8 cellular contexts compared by ENCODE assay signal in genomic region chr2:171999125-171999524, GRCh38. TPM values are rescaled to one million over a fixed set of nuclear protein-coding genes. Genes with fewer than 3 reads are reported as not detected.
DNase-seq lines count a peak whose midpoint lies in the region; ATAC-seq and TF ChIP-seq lines count a peak whose summit lies in the region.

No MANE protein-coding gene starts in this region.

- peaks cover 22% of the 10 kb centered on the region for H3K4me1 Mint-ChIP-seq in activated CD8-positive, alpha-beta T cell treated with anti-CD3 and anti-CD28 coated beads for 36 hours (ENCODE audit: low read depth)

- peaks cover 5% of the 10 kb centered on the region for H3K36me3 Mint-ChIP-seq in activated CD8-positive, alpha-beta T cell treated with anti-CD3 and anti-CD28 coated beads for 36 hours (ENCODE audit: low read depth)

- no peak for TF ChIP-seq EP300 in stomach (IDR thresholded peaks at IDR 0.05)

- peak overlapping the region; percentile 66 for H3K27ac Mint-ChIP-seq in activated CD8-positive, alpha-beta T cell treated with anti-CD3 and anti-CD28 coated beads for 36 hours

- H3K27me3 ChIP-seq in GM23248 (replicated peaks; ENCODE audit: insufficient read depth) = no peaks in the 10 kb centered on the region
- peaks cover 16% of the 10 kb centered on the region for H3K27me3 ChIP-seq in iPS-18a (ENCODE audit: control insufficient read depth, insufficient read depth, low read length)
- no peaks in the 10 kb centered on the region for H3K27me3 ChIP-seq in stomach

- H3F3A ChIP-seq in GM23248 (ENCODE audit: insufficient read depth) = no peaks in the 10 kb centered on the region

- peaks cover 9% of the 10 kb centered on the region for H3K27me3 Mint-ChIP-seq in activated CD8-positive, alpha-beta T cell treated with anti-CD3 and anti-CD28 coated beads for 36 hours

- peak overlapping the region; percentile 88 for H3K4me2 ChIP-seq in GM23248 (ENCODE audit: unreplicated experiment)

- no peak for TF ChIP-seq POLR2A in stomach (IDR thresholded peaks at IDR 0.05)

- H3K9me3 Mint-ChIP-seq in activated CD8-positive, alpha-beta T cell treated with anti-CD3 and anti-CD28 coated beads for 36 hours = no peaks in the 10 kb centered on the region

- H3K4me1 ChIP-seq in GM23248 (ENCODE audit: insufficient read depth) (no peaks in the 10 kb centered on the region), iPS-18a (ENCODE audit: control insufficient read depth, low read depth, low read length) (no peaks in the 10 kb centered on the region), stomach (peaks cover 0 to 20% (median 16%) of the 10 kb centered on the region in 4 donors)

- intact Hi-C loops in activated CD8-positive, alpha-beta T cell treated with anti-CD3 and anti-CD28 coated beads for 36 hours (cut with micrococcal nuclease) = no loop called here
- intact Hi-C loops in stomach (cut with DNase I; ENCODE audit: low total_unique reads) = no loop called here

- H3K79me2 ChIP-seq in GM23248 (ENCODE audit: insufficient read depth) = no peaks in the 10 kb centered on the region

- peak overlapping the region; percentile 96 for H2AFZ ChIP-seq in GM23248

- POLR2A ChIA-PET in AG04449 (lab: Yijun Ruan, JAX) = no interaction called here
- POLR2A ChIA-PET in activated CD8-positive, alpha-beta T cell treated with anti-CD3 and anti-CD28 coated beads for 36 hours (lab: Charles Lee) = interaction anchor here (0.6 to 1.6 kb wide), 4 partner anchors 11 to 295 kb away, joined by 3 to 5 read pairs (median 3); partner anchors contain the start of gene HAT1

- peak overlapping the region; percentile 94 for H3K4me3 ChIP-seq in AG04449 (ENCODE audit: low read depth, low read length)
- peak overlapping the region; percentile 83 for H3K4me3 ChIP-seq in GM23248
- peak overlapping the region; percentile 99 for H3K4me3 ChIP-seq in iPS-18a (ENCODE audit: low read length)
- H3K4me3 ChIP-seq in stomach = peak overlapping the region; percentile 69 to 92 (median 78)

- DNase-seq in AG04449 (ENCODE audit: low read depth, low spot score) (no peak), GM23248 (peak; percentile 41), stomach (no peak), GM19240 (ENCODE audit: insufficient read length, low spot score) (no peak), NK-92 (lab: John Stamatoyannopoulos, UW; ENCODE audit: unreplicated experiment) (no peak), glomerular visceral epithelial cell (ENCODE audit: extremely low spot score) (no peak)
- DNase-seq in activated CD8-positive, alpha-beta T cell treated with anti-CD3 and anti-CD28 coated beads for 36 hours = no peak

- 21 to 26% methylated on average over 4 of the region's 4 CpGs for WGBS in GM23248 (ENCODE audit: low coverage in 1 of 2, low lambda C conversion rate in 2 of 2, missing lambda C conversion rate in 2 of 2), 2 experiments
- 32 to 43% (median 38%) methylated on average over 4 of the region's 4 CpGs for WGBS in stomach, 5 donors

- in situ Hi-C loops in GM23248 (cut with MboI) = no loop called here

- CTCF ChIA-PET in AG04449 (lab: Yijun Ruan, JAX) = interaction anchor here (1.2 kb wide), 1 partner anchor 19 kb away, joined by 3 read pairs; no protein-coding TSS in a partner anchor
- CTCF ChIA-PET in activated CD8-positive, alpha-beta T cell treated with anti-CD3 and anti-CD28 coated beads for 36 hours (lab: Charles Lee) = no interaction called here

- H3K9me3 ChIP-seq in GM23248 (ENCODE audit: low read depth) (no peaks in the 10 kb centered on the region), iPS-18a (ENCODE audit: control insufficient read depth, low read depth, low read length) (no peaks in the 10 kb centered on the region), stomach (no peaks in the 10 kb centered on the region)

- H3K4me3 Mint-ChIP-seq in activated CD8-positive, alpha-beta T cell treated with anti-CD3 and anti-CD28 coated beads for 36 hours = peak overlapping the region; percentile 78

- H3K9me2 ChIP-seq in GM23248 (ENCODE audit: insufficient read depth) = no peaks in the 10 kb centered on the region

- TF ChIP-seq CTCF in AG04449 (IDR thresholded peaks at IDR 0.05; ENCODE audit: insufficient read depth, low read length, missing control alignments) (no peak), stomach (IDR thresholded peaks at IDR 0.05) (no peak)
- no peak for TF ChIP-seq CTCF in activated CD8-positive, alpha-beta T cell treated with anti-CD3 and anti-CD28 coated beads for 36 hours (IDR thresholded peaks at IDR 0.05)

- peak overlapping the region; percentile 92 for H3K9ac ChIP-seq in GM23248
- H3K9ac ChIP-seq in iPS-18a (ENCODE audit: low read length) = peak overlapping the region; percentile 99

- ATAC-seq in activated CD8-positive, alpha-beta T cell treated with anti-CD3 and anti-CD28 coated beads for 36 hours = peak; percentile 2

- H3K36me3 ChIP-seq in GM23248 (ENCODE audit: low read depth) = no peaks in the 10 kb centered on the region
- no peaks in the 10 kb centered on the region for H3K36me3 ChIP-seq in iPS-18a (ENCODE audit: control insufficient read depth, low read depth, low read length)
- no peaks in the 10 kb centered on the region for H3K36me3 ChIP-seq in stomach

- H3K27ac ChIP-seq in GM23248 = peak overlapping the region; percentile 72; the same call in 1 of the 2 replicates
- H3K27ac ChIP-seq in iPS-18a (ENCODE audit: low read length) = no peak overlapping the region
- H3K27ac ChIP-seq in stomach = peak overlapping the region in 3 of 5 donors; percentile 36 to 76 (median 76)

- H4K20me1 ChIP-seq in GM23248 (ENCODE audit: insufficient read depth) = no peaks in the 10 kb centered on the region

RNA-seq across cellular contexts. Expression of gene METAP1D, which starts 0.6 kb away (rescaled TPM):
- total RNA-seq in GM23248 (2014; rRNA removed; shearing (Covaris generic)) = 3.8 and 4.1 TPM in 2 replicates
- 5.1 and 6.9 TPM in 2 replicates for polyA plus RNA-seq in GM23248 (2016; fragmentation: Nextera tagmentation; extraction: Ambion mirVana)
- 1 to 10 TPM; 5.4 to 8.8 TPM for total RNA-seq in activated CD8-positive, alpha-beta T cell treated with anti-CD3 and anti-CD28 coated beads for 36 hours
- total RNA-seq in stomach = 10 to 100 TPM in 1 of 5 donors, 1 to 10 TPM in 4; 3.5 to 16.2 (median 5.8) TPM
- polyA plus RNA-seq in stomach = 1 to 10 TPM; 2.9 to 5.3 (median 3.5) TPM
